ENCODE assay signal across 15 cellular contexts in genomic region chr13:34458756-34459462, GRCh38.
DNase-seq lines count a peak whose midpoint lies in the region; ATAC-seq, FAIRE-seq and TF ChIP-seq lines count a peak whose summit lies in the region.
"Had no signal": no experiment of that assay in that cellular context is flagged by ENCODE, and none has a peak within 500 bp of the region (broad histone marks: within the 10 kb centered on the region; RNA-seq: fewer than 3 reads in every experiment).

No MANE protein-coding gene starts in this region.

- H3K27me3 ChIP-seq in breast epithelium, result no peaks in the 10 kb centered on the region
- no peaks in the 10 kb centered on the region for H3K27me3 ChIP-seq in HepG2 (ENCODE audit: control insufficient read depth in 1 of 2, insufficient read depth in 2 of 2, low read length in 2 of 2)
- H3K27me3 ChIP-seq: foreskin keratinocyte, spleen, stomach had no signal

- CTCF ChIA-PET in HepG2 (lab: Yijun Ruan, JAX; ENCODE audit: low intra/inter-chr PET ratio, low total read pairs), result no interaction called here

- H3K4me2 ChIP-seq in HepG2 (ENCODE audit: low read depth, low read length), result no peak overlapping the region

- no peaks in the 10 kb centered on the region for H3K9me3 ChIP-seq in breast epithelium
- H3K9me3 ChIP-seq in HepG2 (ENCODE audit: low read length), result no peaks in the 10 kb centered on the region
- H3K9me3 ChIP-seq: stomach had no signal

- WGBS in HepG2 (ENCODE audit: low lambda C conversion rate), result 0% methylated on average over 3 of the region's 3 CpGs

- no peak overlapping the region for H3K9ac ChIP-seq in HepG2 (ENCODE audit: insufficient read depth, low read depth, low read length)

- ATAC-seq in HepG2, result no peak
- ATAC-seq: foreskin keratinocyte had no signal

- in situ Hi-C loops in HepG2 (cut with HindIII; ENCODE audit: extremely low pct_ligation_motif_present, low pct_unique_long_range_greater_than_20kb), result no loop called here

- no peak for FAIRE-seq in HepG2 (lab: Jason Lieb, UNC)
- FAIRE-seq: D721Med, H54 had no signal

- H4K20me1 ChIP-seq in HepG2 (ENCODE audit: insufficient read depth, low read length), result no peaks in the 10 kb centered on the region

- no peak for TF ChIP-seq RAD21 in HepG2 (CRISPR knock-in tag; IDR thresholded peaks at IDR 0.05)

- no peaks in the 10 kb centered on the region for H3K36me3 ChIP-seq in breast epithelium
- H3K36me3 ChIP-seq in HepG2 (replicated peaks in 1 of 2; ENCODE audit: control insufficient read depth in 1 of 2, insufficient read depth in 2 of 2, low read length in 2 of 2), result no peaks in the 10 kb centered on the region
- H3K36me3 ChIP-seq: spleen, stomach had no signal

- H3K4me3 ChIP-seq in coronary artery (no peak overlapping the region), breast epithelium (no peak overlapping the region), HepG2 (replicated peaks in 1 of 3; ENCODE audit: insufficient read depth in 1 of 3, low read depth in 2 of 3, low read length in 3 of 3) (no peak overlapping the region)
- H3K4me3 ChIP-seq: spleen, stomach had no signal

- TF ChIP-seq POLR2A in breast epithelium (IDR thresholded peaks at IDR 0.05) (no peak), HepG2 (IDR thresholded peaks at IDR 0.05; ENCODE audit: insufficient read depth in 1 of 2, low read depth in 2 of 2, low read length in 2 of 2) (no peak)

- H3K79me2 ChIP-seq in HepG2 (ENCODE audit: insufficient read depth, low read length), result no peaks in the 10 kb centered on the region

- BruUV-seq in HepG2 (replicated peaks; lab: Mats Ljungman, UMichigan), result no TSS peak

- H3K4me1 ChIP-seq in breast epithelium (no peaks in the 10 kb centered on the region), HepG2 (ENCODE audit: insufficient read depth, low read length) (no peaks in the 10 kb centered on the region)

- H3K27ac ChIP-seq in coronary artery, result peak overlapping the region; percentile 26 to 52
- H3K27ac ChIP-seq in breast epithelium, result no peak overlapping the region
- H3K27ac ChIP-seq in HepG2 (ENCODE audit: extremely low read length, insufficient read depth, low read length), result no peak overlapping the region
- H3K27ac ChIP-seq: foreskin keratinocyte, spleen had no signal

- POLR2A ChIA-PET in HepG2 (lab: Yijun Ruan, JAX), result no interaction called here

- H2AFZ ChIP-seq in HepG2 (ENCODE audit: low read length), result no peak overlapping the region

- TF ChIP-seq CTCF in coronary artery (IDR thresholded peaks at IDR 0.05) (no peak), breast epithelium (IDR thresholded peaks at IDR 0.05) (no peak), HepG2 (CRISPR knock-in tag; IDR thresholded peaks at IDR 0.05) (no peak)

- TF ChIP-seq EP300 in HepG2 (IDR thresholded peaks at IDR 0.05; ENCODE audit: low read depth in 2 of 2, low read length in 2 of 2), result no peak
- TF ChIP-seq EP300 in HepG2 (CRISPR knock-in tag; IDR thresholded peaks at IDR 0.05; ENCODE audit: borderline replicate concordance), result no peak

- intact Hi-C loops in breast epithelium (cut with DNase I; ENCODE audit: low total_unique reads), result no loop called here
- intact Hi-C loops in HepG2 (cut with micrococcal nuclease; ENCODE audit: unreplicated experiment), result no loop called here

- DNase-seq in Ammon's horn (ENCODE audit: low spot score) (peak; percentile 21), NCI-H2081 treated with DMSO at 0.1 percent for 48 hours (lab: John Stamatoyannopoulos, UW) (peak; percentile 2), coronary artery (ENCODE audit: low spot score) (no peak), mucosa of gallbladder (ENCODE audit: low spot score) (peak; percentile 40), breast epithelium (ENCODE audit: low spot score in 2 of 2) (no peak), islet precursor cell (no peak), HepG2 (ENCODE audit: low spot score) (no peak), SKM-1 treated with dmso at 0.1 percent for 144 hours (lab: John Stamatoyannopoulos, UW; ENCODE audit: unreplicated experiment) (no peak)
- DNase-seq: activated CD8-positive, alpha-beta memory T cell treated with anti-CD3 and anti-CD28 coated beads for 24 hours; foreskin keratinocyte; NCI-H1048; spleen; stomach had no signal

TF ChIP-seq in HepG2, 621 proteins besides CTCF, POLR2A, EP300 and RAD21:
- no peak for TF ChIP-seq AGO2 (optimal IDR thresholded peaks at IDR 0.05; ENCODE audit: low read depth, low read length)
- no peak for TF ChIP-seq ZNF17 (CRISPR knock-in tag; IDR thresholded peaks at IDR 0.05)
- no peak for TF ChIP-seq ZMYM4 (CRISPR knock-in tag; IDR thresholded peaks at IDR 0.05)
- TF ChIP-seq ATF1 (CRISPR knock-in tag; IDR thresholded peaks at IDR 0.05), result no peak
- no peak for TF ChIP-seq SP5 (CRISPR knock-in tag; IDR thresholded peaks at IDR 0.05; ENCODE audit: borderline replicate concordance, low read depth)
- no peak for TF ChIP-seq ZNF274 (CRISPR knock-in tag; IDR thresholded peaks at IDR 0.05)
- TF ChIP-seq, protein P1, sequence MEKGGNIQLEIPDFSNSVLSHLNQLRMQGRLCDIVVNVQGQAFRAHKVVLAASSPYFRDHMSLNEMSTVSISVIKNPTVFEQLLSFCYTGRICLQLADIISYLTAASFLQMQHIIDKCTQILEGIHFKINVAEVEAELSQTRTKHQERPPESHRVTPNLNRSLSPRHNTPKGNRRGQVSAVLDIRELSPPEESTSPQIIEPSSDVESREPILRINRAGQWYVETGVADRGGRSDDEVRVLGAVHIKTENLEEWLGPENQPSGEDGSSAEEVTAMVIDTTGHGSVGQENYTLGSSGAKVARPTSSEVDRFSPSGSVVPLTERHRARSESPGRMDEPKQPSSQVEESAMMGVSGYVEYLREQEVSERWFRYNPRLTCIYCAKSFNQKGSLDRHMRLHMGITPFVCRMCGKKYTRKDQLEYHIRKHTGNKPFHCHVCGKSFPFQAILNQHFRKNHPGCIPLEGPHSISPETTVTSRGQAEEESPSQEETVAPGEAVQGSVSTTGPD (CRISPR knock-in tag; IDR thresholded peaks at IDR 0.05), result no peak
- TF ChIP-seq ASH2L (IDR thresholded peaks at IDR 0.05; ENCODE audit: insufficient read length, low read depth, low read length), result no peak
- TF ChIP-seq RERE (CRISPR knock-in tag; IDR thresholded peaks at IDR 0.05; ENCODE audit: low read depth), result no peak
- no peak for TF ChIP-seq HOXA3 (CRISPR knock-in tag; IDR thresholded peaks at IDR 0.05)
- TF ChIP-seq ZNF543 (CRISPR knock-in tag; IDR thresholded peaks at IDR 0.05), result no peak
- TF ChIP-seq KAT2B (IDR thresholded peaks at IDR 0.05; ENCODE audit: borderline replicate concordance, low read depth, low read length), result no peak
- TF ChIP-seq ZNF224 (CRISPR knock-in tag; IDR thresholded peaks at IDR 0.05), result no peak
- TF ChIP-seq RARA (CRISPR knock-in tag; IDR thresholded peaks at IDR 0.05), result no peak
TF ChIP-seq in HepG2: peak in this region for 0.

Comparison
In these comparisons a context has a peak if more than half of its experiments do, and no peak if none do; other contexts are left out.
1. DNase-seq: peak in Ammon's horn (single experiment), NCI-H2081 treated with DMSO at 0.1 percent for 48 hours (single experiment) and mucosa of gallbladder (single experiment); none in coronary artery (single experiment), breast epithelium (0 of 2), islet precursor cell (single experiment), HepG2 (single experiment) and SKM-1 treated with dmso at 0.1 percent for 144 hours (single experiment).
2. H3K27ac ChIP-seq: peak in coronary artery (2 of 2); none in breast epithelium (0 of 2) and HepG2 (single experiment).